ENCODE assay signal across 23 cellular contexts in the genomic region with DNA sequence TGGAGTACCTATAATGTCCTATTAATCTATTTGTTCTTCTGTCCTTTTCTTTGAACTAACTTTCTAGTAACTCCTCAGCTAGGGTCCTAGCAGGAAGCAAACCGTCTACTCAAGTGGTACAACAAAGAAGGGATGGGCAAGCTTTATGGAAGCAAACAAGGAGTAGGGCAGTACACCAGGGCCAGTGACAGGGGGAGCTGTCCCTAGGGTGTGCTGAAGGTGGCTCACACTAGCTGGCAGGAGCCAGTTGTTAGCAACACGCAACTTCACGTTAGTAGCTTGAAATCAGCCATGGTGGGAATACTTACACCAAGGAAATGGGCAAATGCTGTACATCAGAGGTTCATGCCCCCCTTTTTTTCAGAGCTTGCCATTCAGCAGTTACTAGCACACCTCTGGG.
DNase-seq lines count a peak whose midpoint lies in the region; ATAC-seq, FAIRE-seq and TF ChIP-seq lines count a peak whose summit lies in the region.
"Had no signal": no experiment of that assay in that cellular context is flagged by ENCODE, and none has a peak within 500 bp of the region (broad histone marks: within the 10 kb centered on the region; RNA-seq: fewer than 3 reads in every experiment).

No MANE protein-coding gene starts in this region.

- no peak overlapping the region for H3K4me3 Mint-ChIP-seq in endodermal cell
- H3K4me3 Mint-ChIP-seq: activated CD4-positive, alpha-beta T cell treated with anti-CD3 and anti-CD28 coated beads, Interleukin-2, amount 10 ng/mL, durations not matched to agents 7 days and 5 days; dendritic cell treated with granulocyte-macrophage colony-stimulating factor and Interleukin-4, amounts not matched to agents 40 ng/mL and 50 ng/mL, for 4 days; stimulated activated naive CD8-positive, alpha-beta T cell treated with anti-CD3 and anti-CD28 coated beads, Interleukin-15, Interleukin-2, amounts not matched to agents 100 ng/mL and 50 ng/mL, for 24 hours had no signal

- no peaks in the 10 kb centered on the region for H3K36me3 ChIP-seq in endodermal cell (ENCODE audit: control insufficient read depth, insufficient read depth, low read length)
- H3K36me3 ChIP-seq in neuronal stem cell (replicated peaks in 1 of 2; ENCODE audit: control insufficient read depth in 2 of 2, insufficient read depth in 2 of 2, low read length in 2 of 2), result no peaks in the 10 kb centered on the region

- H2BK15ac ChIP-seq in neuronal stem cell (ENCODE audit: low read length), result no peak overlapping the region

- H3K79me1 ChIP-seq in neuronal stem cell (ENCODE audit: low read depth, low read length), result no peaks in the 10 kb centered on the region

- no peak for FAIRE-seq in GM12892 (lab: Jason Lieb, UNC)
- FAIRE-seq: astrocyte had no signal

- H2AFZ ChIP-seq in neuronal stem cell (ENCODE audit: low read length), result no peak overlapping the region

- H4K8ac ChIP-seq in neuronal stem cell (ENCODE audit: low read depth, low read length), result no peak overlapping the region

- peaks cover 10% of the 10 kb centered on the region for H3K9me3 Mint-ChIP-seq in endodermal cell
- H3K9me3 Mint-ChIP-seq: dendritic cell treated with granulocyte-macrophage colony-stimulating factor and Interleukin-4, amounts not matched to agents 40 ng/mL and 50 ng/mL, for 4 days had no signal

- peak; percentile 17 for TF ChIP-seq CTCF in endodermal cell (conservative IDR thresholded peaks at IDR 0.05)

- H3K4me2 ChIP-seq in neuronal stem cell (ENCODE audit: insufficient read depth, low read length, poor library complexity, severe bottlenecking), result no peak overlapping the region
- H3K4me2 ChIP-seq: SK-N-SH had no signal

- H3K27ac Mint-ChIP-seq in endodermal cell, result no peak overlapping the region
- H3K27ac Mint-ChIP-seq: activated CD4-positive, alpha-beta T cell treated with anti-CD3 and anti-CD28 coated beads, Interleukin-2, amount 10 ng/mL, durations not matched to agents 7 days and 5 days; dendritic cell treated with granulocyte-macrophage colony-stimulating factor and Interleukin-4, amounts not matched to agents 40 ng/mL and 50 ng/mL, for 4 days; stimulated activated naive CD8-positive, alpha-beta T cell treated with anti-CD3 and anti-CD28 coated beads, Interleukin-15, Interleukin-2, amounts not matched to agents 100 ng/mL and 50 ng/mL, for 24 hours had no signal

- no peak overlapping the region for H2BK120ac ChIP-seq in neuronal stem cell (ENCODE audit: low read depth, low read length)

- no peaks in the 10 kb centered on the region for H3K36me3 Mint-ChIP-seq in endodermal cell (ENCODE audit: low read depth)

- no peaks in the 10 kb centered on the region for H3K4me1 Mint-ChIP-seq in endodermal cell
- H3K4me1 Mint-ChIP-seq: activated CD4-positive, alpha-beta T cell treated with anti-CD3 and anti-CD28 coated beads, Interleukin-2, amount 10 ng/mL, durations not matched to agents 7 days and 5 days had no signal

- H3K27me3 ChIP-seq in endodermal cell (ENCODE audit: control insufficient read depth, insufficient read depth, low read length, poor library complexity, severe bottlenecking) (no peaks in the 10 kb centered on the region), neuronal stem cell (ENCODE audit: control insufficient read depth in 3 of 3, insufficient read depth in 3 of 3, low read depth in 1 of 3, low read length in 3 of 3) (peaks cover 4 to 13% (median 5%) of the 10 kb centered on the region in 3 experiments)

- H3K4me3 ChIP-seq in endodermal cell (ENCODE audit: low read length) (no peak overlapping the region), neuronal stem cell (ENCODE audit: low read length in 2 of 2) (no peak overlapping the region)

- WGBS in endodermal cell (ENCODE audit: insufficient coverage in 1 of 2, insufficient read length in 1 of 2), 2 experiments, result 66 to 70% methylated on average over 3 of the region's 3 CpGs
- no CpG with 5 or more reads among the region's 3 CpGs for WGBS in neuronal stem cell (ENCODE audit: extremely low coverage in 2 of 2, insufficient read length in 2 of 2, insufficient replicate concordance in 1 of 2), 2 donors

- H3K4ac ChIP-seq in neuronal stem cell (ENCODE audit: low read length), result no peak overlapping the region

- H3K9ac ChIP-seq in endodermal cell (ENCODE audit: extremely low read depth, low read length, poor library complexity, severe bottlenecking) (no peak overlapping the region), neuronal stem cell (ENCODE audit: low read depth, low read length, poor library complexity) (no peak overlapping the region)
- H3K9ac ChIP-seq: SK-N-SH had no signal

- no peak for ATAC-seq in GM18505 (IDR thresholded peaks at IDR 0.05; ENCODE audit: unreplicated experiment)
- ATAC-seq: right cardiac atrium had no signal

- peaks cover 4% of the 10 kb centered on the region for H3K4me1 ChIP-seq in endodermal cell (ENCODE audit: control insufficient read depth, insufficient read depth, low read length)
- H3K4me1 ChIP-seq in neuronal stem cell (ENCODE audit: control insufficient read depth in 2 of 2, insufficient read depth in 1 of 2, low read depth in 1 of 2, low read length in 2 of 2), result no peaks in the 10 kb centered on the region

- peak overlapping the region; percentile 13 for H3K18ac ChIP-seq in neuronal stem cell (ENCODE audit: low read length)

- no peak overlapping the region for H2BK5ac ChIP-seq in neuronal stem cell (ENCODE audit: low read length)

- H2BK12ac ChIP-seq in neuronal stem cell (ENCODE audit: low read length), result no peak overlapping the region

- H2AK5ac ChIP-seq in neuronal stem cell (ENCODE audit: low read depth, low read length), result no peak overlapping the region

- H3K23ac ChIP-seq in neuronal stem cell (ENCODE audit: low read depth, low read length, poor library complexity), result no peak overlapping the region

- no peak overlapping the region for H4K91ac ChIP-seq in neuronal stem cell (ENCODE audit: low read depth, low read length, poor library complexity)

- H3K9me3 ChIP-seq in endodermal cell (ENCODE audit: control insufficient read depth, low read length) (peaks cover 5% of the 10 kb centered on the region), neuronal stem cell (replicated peaks in 1 of 2; ENCODE audit: control insufficient read depth in 2 of 2, insufficient read depth in 1 of 2, low read depth in 1 of 2, low read length in 2 of 2) (peaks cover 0 to 5% of the 10 kb centered on the region in 2 donors)
- H3K9me3 ChIP-seq: SK-N-SH had no signal

- peak; percentile 33 for DNase-seq in NCI-H2171 treated with DMSO at 0.1 percent for 48 hours (lab: John Stamatoyannopoulos, UW)
- DNase-seq in NCI-H2171 (lab: John Stamatoyannopoulos, UW), result no peak
- DNase-seq in OCI-M1 (lab: John Stamatoyannopoulos, UW), result peak; percentile 53
- no peak for DNase-seq in endodermal cell
- DNase-seq in neuronal stem cell (ENCODE audit: low spot score), result no peak
- no peak for DNase-seq in EL
- DNase-seq in GM12892 (ENCODE audit: insufficient read length), result no peak
- DNase-seq: activated CD4-positive, alpha-beta T cell treated with anti-CD3 and anti-CD28 coated beads, Interleukin-2, amount 10 ng/mL, durations not matched to agents 7 days and 5 days; activated naive CD4-positive, alpha-beta T cell treated with Interleukin-2 at 50 U/mL for 16 hours; C1 segment of cervical spinal cord; DMS79 treated with DMSO at 0.1 percent for 48 hours; erythroblast; HCEC 1CT; mesendoderm; NCI-H1694; NCI-H446 treated with DMSO at 0.1 percent for 48 hours; right cardiac atrium; SK-N-SH; T1000 had no signal

- H3K27ac ChIP-seq in endodermal cell (ENCODE audit: low read depth, low read length) (no peak overlapping the region), neuronal stem cell (replicated peaks; ENCODE audit: low read length) (no peak overlapping the region)

- no peaks in the 10 kb centered on the region for H3K27me3 Mint-ChIP-seq in endodermal cell (ENCODE audit: insufficient read depth)

- no peak for TF ChIP-seq POLR2A in GM12892 (IDR thresholded peaks at IDR 0.05; ENCODE audit: low read depth, low read length)
- TF ChIP-seq POLR2A in GM18505 (IDR thresholded peaks at IDR 0.05; ENCODE audit: borderline replicate concordance, extremely low read depth, insufficient read depth, insufficient read length), result no peak

- H3K14ac ChIP-seq in neuronal stem cell (ENCODE audit: low read length), result peak overlapping the region; percentile 76

Comparison
In these comparisons a context has a peak if more than half of its experiments do, and no peak if none do; other contexts are left out.
1. DNase-seq: peak in NCI-H2171 treated with DMSO at 0.1 percent for 48 hours (single experiment) and OCI-M1 (single experiment); none in NCI-H2171 (single experiment), endodermal cell (single experiment), neuronal stem cell (single experiment), EL (single experiment) and GM12892 (single experiment).